In the genomic region with DNA sequence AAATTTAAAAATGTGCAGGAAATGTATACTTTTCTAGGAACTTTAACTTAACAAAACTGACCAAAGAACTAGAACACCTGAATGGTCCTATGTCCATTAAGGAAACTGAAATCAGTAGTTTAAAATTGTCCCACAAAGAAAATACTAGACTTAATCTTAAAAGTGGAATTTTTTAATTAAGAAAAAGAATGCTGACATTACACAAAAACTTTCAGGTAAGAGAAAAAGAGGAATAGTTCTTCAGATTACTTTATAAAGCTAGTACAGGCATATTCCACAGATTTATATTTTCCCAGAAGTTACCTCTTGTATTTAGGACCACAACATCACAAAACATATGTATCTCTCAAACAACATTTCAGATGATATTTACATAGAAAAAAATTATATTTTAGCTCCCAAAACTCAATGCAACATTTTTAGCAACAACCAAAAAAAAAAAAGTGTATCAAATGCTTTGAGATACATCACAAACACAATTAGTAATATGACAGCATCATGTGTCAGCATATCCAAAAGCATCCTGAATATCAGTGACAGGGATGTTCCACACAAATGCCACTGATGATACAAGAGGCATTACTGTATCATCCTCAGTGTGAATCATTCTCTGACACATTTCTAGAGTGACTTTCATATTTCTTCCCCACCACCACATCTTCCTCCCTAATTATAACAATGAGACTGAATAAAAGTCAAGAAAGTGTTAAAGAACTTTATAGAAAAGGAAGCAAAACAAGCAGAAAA, we compare ENCODE assay signal across 18 cellular contexts.
DNase-seq lines count a peak whose midpoint lies in the region; FAIRE-seq and TF ChIP-seq lines count a peak whose summit lies in the region.
"Had no signal": no experiment of that assay in that cellular context is flagged by ENCODE, and none has a peak within 500 bp of the region (broad histone marks: within the 10 kb centered on the region; RNA-seq: fewer than 3 reads in every experiment).

No MANE protein-coding gene starts in this region.

- no peaks in the 10 kb centered on the region for H3K36me3 Mint-ChIP-seq in activated naive CD8-positive, alpha-beta T cell
- peaks cover under 1% of the 10 kb centered on the region for H3K36me3 Mint-ChIP-seq in Caco-2 (ENCODE audit: insufficient read depth, unreplicated experiment)
- H3K36me3 Mint-ChIP-seq: CD4-positive, CD25-positive, alpha-beta regulatory T cell; neural progenitor cell had no signal

- DNase-seq in AG10803 (ENCODE audit: low read depth) (peak; percentile 24), EL (peak; percentile 51), kidney (no peak), Caco-2 (no peak), hypothalamus (lab: John Stamatoyannopoulos, UW) (no peak), cortex of kidney (lab: John Stamatoyannopoulos, UW) (no peak)
- DNase-seq: amygdala; CD4-positive, CD25-positive, alpha-beta regulatory T cell; GOT3; mesendoderm; NCI-H2029 treated with DMSO at 0.1 percent for 48 hours; NCI-H748 treated with DMSO at 0.1 percent for 48 hours; Peyer's patch had no signal

- peak overlapping the region; percentile 3 for H3K4me3 Mint-ChIP-seq in activated naive CD8-positive, alpha-beta T cell
- no peak overlapping the region for H3K4me3 Mint-ChIP-seq in Caco-2 (ENCODE audit: unreplicated experiment)
- H3K4me3 Mint-ChIP-seq: CD4-positive, CD25-positive, alpha-beta regulatory T cell; neural progenitor cell had no signal

- TF ChIP-seq CTCF in AG10803 (conservative IDR thresholded peaks at IDR 0.05; ENCODE audit: low read length) (no peak), kidney (IDR thresholded peaks at IDR 0.05; ENCODE audit: borderline replicate concordance, extremely low read depth, insufficient read depth) (no peak), Caco-2 (IDR thresholded peaks at IDR 0.05; ENCODE audit: insufficient read depth in 1 of 2, low read depth in 1 of 2, low read length in 1 of 2, severe bottlenecking in 1 of 2, unreplicated experiment in 1 of 2) (no peak)

- peaks cover 5% of the 10 kb centered on the region for H3K9me3 Mint-ChIP-seq in activated naive CD8-positive, alpha-beta T cell (ENCODE audit: low read depth)
- H3K9me3 Mint-ChIP-seq in Caco-2 (ENCODE audit: unreplicated experiment), result no peaks in the 10 kb centered on the region
- H3K9me3 Mint-ChIP-seq: neural progenitor cell had no signal

- H3K36me3 ChIP-seq in kidney (ENCODE audit: control insufficient read depth in 1 of 2, insufficient read depth in 2 of 2, low read length in 2 of 2) (no peaks in the 10 kb centered on the region), Caco-2 (ENCODE audit: control insufficient read depth, insufficient read depth, low read length) (no peaks in the 10 kb centered on the region)
- H3K36me3 ChIP-seq: neural progenitor cell, Peyer's patch, right atrium auricular region had no signal

- no peaks in the 10 kb centered on the region for H3K27me3 ChIP-seq in Caco-2 (replicated peaks; ENCODE audit: control insufficient read depth, insufficient read depth, low read length)
- H3K27me3 ChIP-seq: neural progenitor cell, Peyer's patch, right atrium auricular region had no signal

- peak overlapping the region; percentile 83 for H3K27ac Mint-ChIP-seq in activated naive CD8-positive, alpha-beta T cell
- H3K27ac Mint-ChIP-seq in Caco-2 (ENCODE audit: unreplicated experiment), result no peak overlapping the region
- H3K27ac Mint-ChIP-seq: CD4-positive, CD25-positive, alpha-beta regulatory T cell; neural progenitor cell had no signal

- H3K4me1 ChIP-seq in kidney (ENCODE audit: control insufficient read depth in 1 of 2, insufficient read depth in 1 of 2, low read depth in 1 of 2, low read length in 2 of 2), result no peaks in the 10 kb centered on the region
- no peaks in the 10 kb centered on the region for H3K4me1 ChIP-seq in Caco-2

- POLR2A ChIA-PET in Caco-2 (lab: Charles Lee), result no interaction called here

- BruUV-seq in Caco-2 (replicated peaks; lab: Mats Ljungman, UMichigan), result no TSS peak

- peaks cover 23% of the 10 kb centered on the region for H3K4me1 Mint-ChIP-seq in activated naive CD8-positive, alpha-beta T cell (ENCODE audit: low read depth)
- no peaks in the 10 kb centered on the region for H3K4me1 Mint-ChIP-seq in Caco-2 (ENCODE audit: low read depth, unreplicated experiment)

- H3K27ac ChIP-seq in kidney (ENCODE audit: low read depth in 2 of 2, low read length in 2 of 2), result no peak overlapping the region
- H3K27ac ChIP-seq: neural progenitor cell, Peyer's patch, right atrium auricular region, VCaP had no signal

- no peaks in the 10 kb centered on the region for H3K27me3 Mint-ChIP-seq in activated naive CD8-positive, alpha-beta T cell
- H3K27me3 Mint-ChIP-seq in Caco-2 (ENCODE audit: insufficient read depth, unreplicated experiment), result peaks cover 10% of the 10 kb centered on the region

- FAIRE-seq in kidney (lab: Jason Lieb, UNC), result peak; percentile 13
- FAIRE-seq: GM12891 had no signal

- no peak overlapping the region for H3K4me3 ChIP-seq in AG10803 (ENCODE audit: low read length)
- H3K4me3 ChIP-seq in kidney (ENCODE audit: low read length in 2 of 2), result no peak overlapping the region
- H3K4me3 ChIP-seq in Caco-2 (ENCODE audit: low read depth, low read length), result no peak overlapping the region
- H3K4me3 ChIP-seq: neural progenitor cell, Peyer's patch, right atrium auricular region had no signal

- H3K9me3 ChIP-seq in kidney (ENCODE audit: control insufficient read depth in 1 of 2, low read length in 2 of 2) (no peaks in the 10 kb centered on the region), Caco-2 (no peaks in the 10 kb centered on the region)
- H3K9me3 ChIP-seq: Peyer's patch, right atrium auricular region had no signal

- intact Hi-C loops in kidney (cut with DNase I) (no loop called here), Caco-2 (cut with micrococcal nuclease; ENCODE audit: unreplicated experiment) (no loop called here)

- no peak overlapping the region for H3K9ac ChIP-seq in kidney (ENCODE audit: low read length in 2 of 2)
- H3K9ac ChIP-seq: neural progenitor cell had no signal

- CTCF ChIA-PET in Caco-2 (lab: Charles Lee), result no interaction called here

Comparison
In these comparisons a context has a peak if more than half of its experiments do, and no peak if none do; other contexts are left out.
1. DNase-seq: peak in AG10803 (single experiment) and EL (single experiment); none in kidney (single experiment), Caco-2 (0 of 2), hypothalamus (0 of 51) and cortex of kidney (single experiment).